In the genomic region with DNA sequence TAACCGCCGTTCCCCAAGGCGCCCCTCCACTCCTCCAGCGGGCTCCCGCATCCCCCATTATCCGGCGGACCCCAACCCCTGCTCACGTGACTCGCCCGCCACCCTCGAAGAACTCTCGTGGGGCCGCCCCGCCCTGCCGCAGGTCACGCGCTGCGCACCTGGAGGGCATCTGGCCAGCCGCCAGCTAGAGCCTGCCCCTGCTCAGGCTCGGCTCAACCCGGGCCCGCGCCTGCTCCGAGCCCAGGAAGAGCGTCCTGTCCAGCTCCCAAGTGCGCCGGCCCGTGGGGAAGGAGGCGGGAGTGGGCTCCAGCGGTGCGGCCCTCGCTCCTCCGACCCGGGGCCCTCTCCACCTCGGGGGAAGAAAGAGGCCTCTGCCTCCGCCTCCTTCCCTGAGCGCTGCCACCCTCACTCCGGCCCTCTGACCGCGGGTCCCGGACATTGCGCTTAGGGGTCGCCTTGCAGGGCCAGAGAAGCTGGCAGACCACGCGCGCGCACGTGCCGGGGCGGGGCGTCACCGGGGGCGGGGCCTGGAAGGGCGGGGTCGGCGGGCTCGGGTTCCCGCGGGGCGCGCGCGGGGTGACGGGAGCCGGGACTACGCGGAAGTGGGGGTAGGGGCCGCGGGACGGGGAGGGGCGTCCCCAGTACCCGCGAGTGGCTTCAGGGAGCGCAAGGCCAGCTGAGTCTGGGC, we compare ENCODE assay signal across 8 cellular contexts. TPM values are rescaled to one million over a fixed set of nuclear protein-coding genes. Genes with fewer than 3 reads are reported as not detected.
A peak's percentile ranks its signal among the peaks of the same experiment; 100 is the strongest.
DNase-seq lines count a peak whose midpoint lies in the region; ATAC-seq, FAIRE-seq and TF ChIP-seq lines count a peak whose summit lies in the region.

No MANE protein-coding gene starts in this region.

- DNase-seq in Daoy (ENCODE audit: low read depth) (peak; percentile 91), GM23338 (ENCODE audit: low spot score) (peak; percentile 82), LoVo (ENCODE audit: low spot score) (peak; percentile 75), SK-N-MC (ENCODE audit: low read depth, low spot score) (no peak), Right ventricle myocardium inferior (ENCODE audit: missing footprints) (peak; percentile 94), pancreas (peak; percentile 67 to 99 (median 92))

- peaks cover 13% of the 10 kb centered on the region for H3F3A ChIP-seq in GM23338 (replicated peaks; ENCODE audit: low read depth)

- H3K4me3 Mint-ChIP-seq in GM23338, result peak overlapping the region; percentile 84
- H3K4me3 Mint-ChIP-seq in activated naive CD8-positive, alpha-beta T cell, result peak overlapping the region; percentile 85

- peak overlapping the region; percentile 72; the same call in 1 of the 2 replicates for H3K27ac Mint-ChIP-seq in GM23338
- peak overlapping the region; percentile 90 for H3K27ac Mint-ChIP-seq in activated naive CD8-positive, alpha-beta T cell

- H2AFZ ChIP-seq in GM23338, result peak overlapping the region; percentile 91

- no peaks in the 10 kb centered on the region for H4K20me1 ChIP-seq in GM23338 (replicated peaks; ENCODE audit: insufficient read depth)

- H3K9ac ChIP-seq in SK-N-MC (ENCODE audit: insufficient read length), result peak overlapping the region; percentile 84

- no peaks in the 10 kb centered on the region for H3K79me2 ChIP-seq in GM23338 (replicated peaks; ENCODE audit: insufficient read depth)

- no peaks in the 10 kb centered on the region for H3K9me2 ChIP-seq in GM23338 (ENCODE audit: insufficient read depth)

- H3K9me3 Mint-ChIP-seq in GM23338, result no peaks in the 10 kb centered on the region
- H3K9me3 Mint-ChIP-seq in activated naive CD8-positive, alpha-beta T cell (ENCODE audit: low read depth), result no peaks in the 10 kb centered on the region

- H3K27ac ChIP-seq in GM23338 (ENCODE audit: low read depth) (peak overlapping the region; percentile 91), SK-N-MC (peak overlapping the region; percentile 76; the same call in 1 of the 2 replicates), pancreas (peak overlapping the region; percentile 90 to 97 (median 96)), thymus (ENCODE audit: low read depth) (peak overlapping the region; percentile 89)

- peak overlapping the region; percentile 84 for H3K4me3 ChIP-seq in GM23338
- H3K4me3 ChIP-seq in SK-N-MC, result peak overlapping the region; percentile 98
- H3K4me3 ChIP-seq in pancreas, result peak overlapping the region; percentile 59 to 79 (median 66)
- peak overlapping the region; percentile 72 for H3K4me3 ChIP-seq in thymus (ENCODE audit: low read length)

- 0 to 1% methylated on average over 39 to 74 of the region's 74 CpGs for WGBS in pancreas, 2 donors
- under 1% methylated on average over 74 of the region's 74 CpGs for WGBS in thymus

- no peaks in the 10 kb centered on the region; the same call in 1 of the 2 replicates for H3K4me1 ChIP-seq in GM23338 (ENCODE audit: insufficient read depth)
- peaks cover 0 to 8% (median 0%) of the 10 kb centered on the region in 3 donors for H3K4me1 ChIP-seq in pancreas
- H3K4me1 ChIP-seq in thymus (ENCODE audit: control insufficient read depth, insufficient read depth, low read length), result peaks cover 9% of the 10 kb centered on the region

- no peaks in the 10 kb centered on the region for H3K27me3 ChIP-seq in GM23338 (ENCODE audit: insufficient read depth)
- H3K27me3 ChIP-seq in pancreas, result no peaks in the 10 kb centered on the region
- no peaks in the 10 kb centered on the region for H3K27me3 ChIP-seq in thymus (ENCODE audit: control insufficient read depth, insufficient read depth)

- H3K36me3 ChIP-seq in GM23338 (ENCODE audit: insufficient read depth) (no peaks in the 10 kb centered on the region), SK-N-MC (ENCODE audit: insufficient read depth, low read length) (no peaks in the 10 kb centered on the region), pancreas (no peaks in the 10 kb centered on the region), thymus (ENCODE audit: control insufficient read depth, insufficient read depth) (no peaks in the 10 kb centered on the region)

- H3K4me1 Mint-ChIP-seq in GM23338, result peaks cover 3% of the 10 kb centered on the region; the same call in 1 of the 3 replicates
- H3K4me1 Mint-ChIP-seq in activated naive CD8-positive, alpha-beta T cell (ENCODE audit: low read depth), result peaks cover 11% of the 10 kb centered on the region

- peaks cover 2% of the 10 kb centered on the region for H3K27me3 Mint-ChIP-seq in GM23338 (ENCODE audit: insufficient read depth, low read depth, poor library complexity)
- H3K27me3 Mint-ChIP-seq in activated naive CD8-positive, alpha-beta T cell, result no peaks in the 10 kb centered on the region

- intact Hi-C loops in Right ventricle myocardium inferior (cut with DNase I) (loop anchor here (1.0 kb wide), 1 partner anchor 288 kb away; no protein-coding TSS in a partner anchor), pancreas (cut with DNase I) (no loop called here)

- TF ChIP-seq CTCF in GM23338 (conservative IDR thresholded peaks at IDR 0.05; ENCODE audit: low read depth in 2 of 2), result no peak; a peak in 1 of 4 replicates
- TF ChIP-seq CTCF in pancreas (IDR thresholded peaks at IDR 0.05), result no peak

- no peaks in the 10 kb centered on the region for H3K36me3 Mint-ChIP-seq in GM23338 (ENCODE audit: low read depth)
- H3K36me3 Mint-ChIP-seq in activated naive CD8-positive, alpha-beta T cell, result no peaks in the 10 kb centered on the region

- peak; percentile 72 for ATAC-seq in GM23338
- peak; percentile 93 for ATAC-seq in Right ventricle myocardium inferior
- peak; percentile 91 to 97 (median 92) for ATAC-seq in pancreas

- peak overlapping the region; percentile 98 for H3K4me2 ChIP-seq in GM23338

- no peak for FAIRE-seq in pancreas (lab: Jason Lieb, UNC)

- no peaks in the 10 kb centered on the region for H3K9me3 ChIP-seq in SK-N-MC (ENCODE audit: low read depth, low read length)
- no peaks in the 10 kb centered on the region for H3K9me3 ChIP-seq in pancreas
- H3K9me3 ChIP-seq in thymus (ENCODE audit: control insufficient read depth), result no peaks in the 10 kb centered on the region

TF ChIP-seq in GM23338, 12 proteins besides CTCF, POLR2A, EP300 and RAD21:
- peak; percentile 93 for TF ChIP-seq POLR2AphosphoS5 (IDR thresholded peaks at IDR 0.05; ENCODE audit: low read depth)
- TF ChIP-seq JUNB (IDR thresholded peaks at IDR 0.05; ENCODE audit: unreplicated experiment), result no peak
- TF ChIP-seq STAT1 (IDR thresholded peaks at IDR 0.05; ENCODE audit: unreplicated experiment), result no peak
- TF ChIP-seq, protein P1, sequence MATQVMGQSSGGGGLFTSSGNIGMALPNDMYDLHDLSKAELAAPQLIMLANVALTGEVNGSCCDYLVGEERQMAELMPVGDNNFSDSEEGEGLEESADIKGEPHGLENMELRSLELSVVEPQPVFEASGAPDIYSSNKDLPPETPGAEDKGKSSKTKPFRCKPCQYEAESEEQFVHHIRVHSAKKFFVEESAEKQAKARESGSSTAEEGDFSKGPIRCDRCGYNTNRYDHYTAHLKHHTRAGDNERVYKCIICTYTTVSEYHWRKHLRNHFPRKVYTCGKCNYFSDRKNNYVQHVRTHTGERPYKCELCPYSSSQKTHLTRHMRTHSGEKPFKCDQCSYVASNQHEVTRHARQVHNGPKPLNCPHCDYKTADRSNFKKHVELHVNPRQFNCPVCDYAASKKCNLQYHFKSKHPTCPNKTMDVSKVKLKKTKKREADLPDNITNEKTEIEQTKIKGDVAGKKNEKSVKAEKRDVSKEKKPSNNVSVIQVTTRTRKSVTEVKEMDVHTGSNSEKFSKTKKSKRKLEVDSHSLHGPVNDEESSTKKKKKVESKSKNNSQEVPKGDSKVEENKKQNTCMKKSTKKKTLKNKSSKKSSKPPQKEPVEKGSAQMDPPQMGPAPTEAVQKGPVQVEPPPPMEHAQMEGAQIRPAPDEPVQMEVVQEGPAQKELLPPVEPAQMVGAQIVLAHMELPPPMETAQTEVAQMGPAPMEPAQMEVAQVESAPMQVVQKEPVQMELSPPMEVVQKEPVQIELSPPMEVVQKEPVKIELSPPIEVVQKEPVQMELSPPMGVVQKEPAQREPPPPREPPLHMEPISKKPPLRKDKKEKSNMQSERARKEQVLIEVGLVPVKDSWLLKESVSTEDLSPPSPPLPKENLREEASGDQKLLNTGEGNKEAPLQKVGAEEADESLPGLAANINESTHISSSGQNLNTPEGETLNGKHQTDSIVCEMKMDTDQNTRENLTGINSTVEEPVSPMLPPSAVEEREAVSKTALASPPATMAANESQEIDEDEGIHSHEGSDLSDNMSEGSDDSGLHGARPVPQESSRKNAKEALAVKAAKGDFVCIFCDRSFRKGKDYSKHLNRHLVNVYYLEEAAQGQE (IDR thresholded peaks at IDR 0.05; ENCODE audit: unreplicated experiment), result no peak
- no peak for TF ChIP-seq CREB1 (CRISPR knock-in tag; IDR thresholded peaks at IDR 0.05; ENCODE audit: low read depth)
- no peak for TF ChIP-seq EZH2 (IDR thresholded peaks at IDR 0.05; ENCODE audit: low read depth, unreplicated experiment)
- TF ChIP-seq NANOG (IDR thresholded peaks at IDR 0.05; ENCODE audit: borderline replicate concordance), result no peak

RNA-seq across cellular contexts. Expression of a gene that starts 28.4 kb away (rescaled TPM):
- total RNA-seq in Daoy (2014; rRNA removed; shearing (Covaris generic)), result 662 and 765 TPM in 2 replicates
- total RNA-seq in GM23338 (2014; rRNA removed; shearing (Covaris generic)), result 330 and 377 TPM in 2 replicates
- polyA plus RNA-seq in GM23338 (2016; fragmentation: Nextera tagmentation; extraction: Ambion mirVana) (1,101 and 1,122 TPM in 2 replicates), pancreas (100 to 1,000 TPM; 178 to 438 TPM), thymus (1,143 TPM)
- total RNA-seq in Right ventricle myocardium inferior (150 TPM), pancreas (100 to 1,000 TPM; 102 to 192 (median 143) TPM)

RNA-seq across cellular contexts. Expression of a gene that starts 28.9 kb away (rescaled TPM):
- total RNA-seq in Daoy (2014; rRNA removed; shearing (Covaris generic)), result 30.4 and 35.7 TPM in 2 replicates
- 68.6 and 84.2 TPM in 2 replicates for total RNA-seq in GM23338 (2014; rRNA removed; shearing (Covaris generic))
- 28.3 and 30.5 TPM in 2 replicates for polyA plus RNA-seq in GM23338 (2016; fragmentation: Nextera tagmentation; extraction: Ambion mirVana)
- total RNA-seq in Right ventricle myocardium inferior, result 6.9 TPM
- total RNA-seq in pancreas, result 10 to 100 TPM; 16.9 to 32.2 (median 20.0) TPM
- polyA plus RNA-seq in pancreas, result 10 to 100 TPM; 13.6 to 13.7 TPM
- 30.4 TPM for polyA plus RNA-seq in thymus
